ENCODE assay signal across 11 cellular contexts in the genomic region with DNA sequence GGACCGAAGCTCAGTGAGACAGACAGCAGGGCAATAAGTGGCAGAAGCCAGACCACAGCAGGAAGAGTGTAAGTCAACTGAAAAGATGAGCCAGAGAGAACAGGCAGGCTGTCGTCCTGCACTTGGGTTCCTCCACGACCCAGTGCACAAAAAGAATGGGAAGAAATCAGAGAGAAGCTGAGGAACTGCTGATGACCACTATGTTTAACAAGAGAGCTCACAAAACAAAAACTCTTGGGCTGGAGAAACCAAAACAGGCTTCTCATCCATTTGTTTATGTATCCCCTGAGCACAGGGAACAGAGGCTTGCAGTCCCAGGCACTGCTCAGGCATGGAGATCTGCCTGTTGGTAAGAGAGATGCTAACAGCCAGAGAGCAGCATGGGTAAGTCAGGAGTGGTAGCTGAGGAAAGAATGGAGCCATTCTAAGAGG. TPM values are rescaled to one million over a fixed set of nuclear protein-coding genes. Genes with fewer than 3 reads are reported as not detected.
DNase-seq lines count a peak whose midpoint lies in the region; ATAC-seq and TF ChIP-seq lines count a peak whose summit lies in the region.
"Had no signal": no experiment of that assay in that cellular context is flagged by ENCODE, and none has a peak within 500 bp of the region (broad histone marks: within the 10 kb centered on the region; RNA-seq: fewer than 3 reads in every experiment).

No MANE protein-coding gene starts in this region.

- H3K27me3 ChIP-seq in mesenchymal stem cell (ENCODE audit: control insufficient read depth in 1 of 2, insufficient read depth in 1 of 2, low read length in 2 of 2) (no peaks in the 10 kb centered on the region), stomach smooth muscle (ENCODE audit: control insufficient read depth in 1 of 2, insufficient read depth in 2 of 2, low read length in 2 of 2) (no peaks in the 10 kb centered on the region)

- H3K14ac ChIP-seq in mesenchymal stem cell (ENCODE audit: low read length in 2 of 2) = no peak overlapping the region

- H3K9ac ChIP-seq in mesenchymal stem cell (ENCODE audit: low read length) (no peak overlapping the region), stomach smooth muscle (ENCODE audit: low read length in 2 of 2) (peak overlapping the region; percentile 32 to 47)

- H2BK5ac ChIP-seq in mesenchymal stem cell (ENCODE audit: low read depth, low read length, poor library complexity, severe bottlenecking) = no peak overlapping the region

- no peak overlapping the region for H3K18ac ChIP-seq in mesenchymal stem cell (ENCODE audit: low read depth in 1 of 2, low read length in 2 of 2)

- H3K36me3 ChIP-seq in mesenchymal stem cell (ENCODE audit: control insufficient read depth in 1 of 2, insufficient read depth in 2 of 2, low read depth in 1 of 2, low read length in 2 of 2) (peaks cover 51 to 60% of the 10 kb centered on the region in 2 experiments), stomach smooth muscle (ENCODE audit: control insufficient read depth in 2 of 2, insufficient read depth in 2 of 2, low read length in 2 of 2) (peaks cover 27 to 28% of the 10 kb centered on the region in 2 donors)

- H2BK15ac ChIP-seq in mesenchymal stem cell (ENCODE audit: low read depth, poor library complexity, severe bottlenecking) = no peak overlapping the region

- no peak for TF ChIP-seq CTCF in GM13977 (IDR thresholded peaks at IDR 0.05; ENCODE audit: extremely low read depth, insufficient read depth, missing control alignments)

- no peak overlapping the region for H2AK5ac ChIP-seq in mesenchymal stem cell (ENCODE audit: low read length, severe bottlenecking)

- H3K79me1 ChIP-seq in mesenchymal stem cell (replicated peaks; ENCODE audit: low read length, poor library complexity, severe bottlenecking) = peaks cover 4% of the 10 kb centered on the region

- peak; percentile 20 for ATAC-seq in activated CD8-positive, alpha-beta memory T cell treated with anti-CD3 and anti-CD28 coated beads, Interleukin-2, amount 10 ng/mL, durations not matched to agents 7 days and 5 days
- no peak for ATAC-seq in GM18873 (IDR thresholded peaks at IDR 0.05; ENCODE audit: low FRiP score, unreplicated experiment)

- no peak overlapping the region for H2BK12ac ChIP-seq in mesenchymal stem cell (ENCODE audit: low read length in 2 of 2)

- no peak overlapping the region for H2AFZ ChIP-seq in mesenchymal stem cell (ENCODE audit: low read depth, low read length)

- H3K27ac ChIP-seq in angular gyrus (ENCODE audit: low read depth, low read length) (peak overlapping the region; percentile 37), mesenchymal stem cell (ENCODE audit: low read length, poor library complexity, severe bottlenecking) (peak overlapping the region; percentile 55), stomach smooth muscle (ENCODE audit: low read length) (peak overlapping the region; percentile 96)

- no peak overlapping the region for H3K4ac ChIP-seq in mesenchymal stem cell (ENCODE audit: low read depth in 1 of 2, low read length in 2 of 2)

- no peak overlapping the region for H4K8ac ChIP-seq in mesenchymal stem cell (ENCODE audit: low read length)

- no peak overlapping the region for H2BK120ac ChIP-seq in mesenchymal stem cell (ENCODE audit: low read depth, low read length)

- peaks cover 16% of the 10 kb centered on the region for H3K36me3 Mint-ChIP-seq in activated CD8-positive, alpha-beta memory T cell treated with anti-CD3 and anti-CD28 coated beads, Interleukin-2, amount 10 ng/mL, durations not matched to agents 7 days and 5 days

- H3K4me3 ChIP-seq in mesenchymal stem cell (ENCODE audit: insufficient read depth in 1 of 2, low read depth in 1 of 2, low read length in 2 of 2) (no peak overlapping the region), stomach smooth muscle (ENCODE audit: low read length in 2 of 2) (peak overlapping the region in 1 of 2 donors; percentile 64)

- no peak overlapping the region for H3K4me3 Mint-ChIP-seq in activated CD8-positive, alpha-beta memory T cell treated with anti-CD3 and anti-CD28 coated beads, Interleukin-2, amount 10 ng/mL, durations not matched to agents 7 days and 5 days

- no peak for DNase-seq in activated CD8-positive, alpha-beta memory T cell treated with anti-CD3 and anti-CD28 coated beads, Interleukin-2, amount 10 ng/mL, durations not matched to agents 7 days and 5 days
- no peak for DNase-seq in activated CD8-positive, alpha-beta memory T cell treated with anti-CD3 and anti-CD28 coated beads, Interleukin-2, amount 50 U/mL, for 4 hours
- DNase-seq in mesenchymal stem cell (peak; percentile 14), EL (no peak), GM13977 (ENCODE audit: low spot score) (no peak)
- DNase-seq: ACHN; NCI-H1930; stimulated activated CD4-positive, alpha-beta T cell treated with anti-CD3 and anti-CD28 coated beads, Interleukin-4, amount 100 ng/mL, for 1 hour had no signal

- H3K4me2 ChIP-seq in mesenchymal stem cell (ENCODE audit: low read length, poor library complexity, severe bottlenecking) = peak overlapping the region; percentile 1

- peak overlapping the region; percentile 58 for H3K27ac Mint-ChIP-seq in activated CD8-positive, alpha-beta memory T cell treated with anti-CD3 and anti-CD28 coated beads, Interleukin-2, amount 10 ng/mL, durations not matched to agents 7 days and 5 days

- H3K9me3 ChIP-seq in mesenchymal stem cell (ENCODE audit: control insufficient read depth, low read length) = no peaks in the 10 kb centered on the region
- H3K9me3 ChIP-seq in stomach smooth muscle (ENCODE audit: control insufficient read depth in 2 of 2, low read length in 2 of 2) = no peaks in the 10 kb centered on the region

- no peaks in the 10 kb centered on the region for H3K9me3 Mint-ChIP-seq in activated CD8-positive, alpha-beta memory T cell treated with anti-CD3 and anti-CD28 coated beads, Interleukin-2, amount 10 ng/mL, durations not matched to agents 7 days and 5 days (ENCODE audit: low read depth)

- no peaks in the 10 kb centered on the region for H3K27me3 Mint-ChIP-seq in activated CD8-positive, alpha-beta memory T cell treated with anti-CD3 and anti-CD28 coated beads, Interleukin-2, amount 10 ng/mL, durations not matched to agents 7 days and 5 days

- CTCF ChIA-PET in activated CD8-positive, alpha-beta memory T cell treated with anti-CD3 and anti-CD28 coated beads, Interleukin-2, amount 10 ng/mL, durations not matched to agents 7 days and 5 days (lab: Charles Lee) = interaction anchor here (1.0 kb wide), 1 partner anchor 14 kb away, joined by 5 read pairs; a partner anchor contains a TSS

- no peak overlapping the region for H4K91ac ChIP-seq in mesenchymal stem cell (ENCODE audit: low read length)

- 86% methylated on average over 3 of the region's 3 CpGs for WGBS in mesenchymal stem cell

- no peak overlapping the region for H3K23ac ChIP-seq in mesenchymal stem cell (ENCODE audit: low read length in 2 of 2)

- in situ Hi-C loops in GM13977 (cut with MboI; ENCODE audit: low pct_unique_long_range_greater_than_20kb, low sequenced_read_pairs, unreplicated experiment) = no loop called here

- H3K4me1 ChIP-seq in mesenchymal stem cell (ENCODE audit: control insufficient read depth, insufficient read depth, low read depth, low read length) (peaks cover 29% of the 10 kb centered on the region), stomach smooth muscle (ENCODE audit: control insufficient read depth, insufficient read depth, low read length) (peaks cover 58% of the 10 kb centered on the region)

- peaks cover 16% of the 10 kb centered on the region for H3K4me1 Mint-ChIP-seq in activated CD8-positive, alpha-beta memory T cell treated with anti-CD3 and anti-CD28 coated beads, Interleukin-2, amount 10 ng/mL, durations not matched to agents 7 days and 5 days

RNA-seq across cellular contexts. Expression of a gene that starts 14.0 kb away (rescaled TPM):
- 100 to 1,000 TPM; 105 to 116 TPM for total RNA-seq in activated CD8-positive, alpha-beta memory T cell treated with anti-CD3 and anti-CD28 coated beads, Interleukin-2, amount 10 ng/mL, durations not matched to agents 7 days and 5 days
- 54.6 TPM for polyA plus RNA-seq in mesenchymal stem cell (2013, experiment 1 of 2)
- 48.4 TPM for polyA plus RNA-seq in mesenchymal stem cell (2013, experiment 2 of 2)

RNA-seq across cellular contexts. Expression of a gene that starts 25.2 kb away (rescaled TPM):
- 10 to 100 TPM; 55.6 to 59.0 TPM for total RNA-seq in activated CD8-positive, alpha-beta memory T cell treated with anti-CD3 and anti-CD28 coated beads, Interleukin-2, amount 10 ng/mL, durations not matched to agents 7 days and 5 days
- polyA plus RNA-seq in mesenchymal stem cell (2013, experiment 1 of 2) = 15.4 TPM
- 14.1 TPM for polyA plus RNA-seq in mesenchymal stem cell (2013, experiment 2 of 2)

RNA-seq across cellular contexts. Expression of a gene that starts 45.0 kb away (rescaled TPM):
- 10 to 100 TPM; 29.9 to 30.8 TPM for total RNA-seq in activated CD8-positive, alpha-beta memory T cell treated with anti-CD3 and anti-CD28 coated beads, Interleukin-2, amount 10 ng/mL, durations not matched to agents 7 days and 5 days
- polyA plus RNA-seq in mesenchymal stem cell (2013, experiment 1 of 2) = 35.6 TPM
- 34.6 TPM for polyA plus RNA-seq in mesenchymal stem cell (2013, experiment 2 of 2)

RNA-seq across cellular contexts. Expression of a gene that starts 59.5 kb away (rescaled TPM):
- total RNA-seq in activated CD8-positive, alpha-beta memory T cell treated with anti-CD3 and anti-CD28 coated beads, Interleukin-2, amount 10 ng/mL, durations not matched to agents 7 days and 5 days = 100 to 1,000 TPM; 166 to 172 TPM
- 0.12 TPM for polyA plus RNA-seq in mesenchymal stem cell (2013, experiment 1 of 2)
- polyA plus RNA-seq in mesenchymal stem cell (2013, experiment 2 of 2) = 0.18 TPM

Comparison
In these comparisons a context has a peak if more than half of its experiments do, and no peak if none do; other contexts are left out.
1. H3K27ac ChIP-seq: peak in every context shown above with its lines; median percentile 96 in stomach smooth muscle; 55 in mesenchymal stem cell; 37 in angular gyrus.